In the genomic region with DNA sequence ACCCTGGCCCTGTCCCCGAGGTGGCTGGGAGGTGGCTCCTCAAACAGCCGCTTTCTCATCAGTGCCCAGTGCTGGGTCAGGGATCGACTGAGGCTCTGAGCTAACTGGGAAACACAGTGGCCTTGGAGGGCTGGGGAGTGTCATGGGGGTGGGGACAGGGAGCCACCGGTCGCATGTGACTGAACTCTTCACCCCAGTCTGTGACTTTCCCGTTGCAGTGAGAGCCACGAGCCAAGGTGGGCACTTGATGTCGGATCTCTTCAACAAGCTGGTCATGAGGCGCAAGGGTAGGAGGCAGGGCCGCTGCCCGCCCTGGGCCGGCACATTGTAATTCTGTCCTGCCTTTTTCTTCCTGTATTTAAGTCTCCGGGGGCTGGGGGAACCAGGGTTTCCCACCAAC, we compare ENCODE assay signal across 8 cellular contexts. TPM values are rescaled to one million over a fixed set of nuclear protein-coding genes. Genes with fewer than 3 reads are reported as not detected.
DNase-seq lines count a peak whose midpoint lies in the region; ATAC-seq, FAIRE-seq and TF ChIP-seq lines count a peak whose summit lies in the region.
"Not testable (repeated sequence)": the region's sequence is repeated elsewhere in the genome, so short reads cannot be mapped to it uniquely, and the experiment has no call there.

No MANE protein-coding gene starts in this region.

- CTCF ChIA-PET in K562 (lab: Yijun Ruan, JAX; ENCODE audit: low intra/inter-chr PET ratio) = not testable (repeated sequence)

- not testable (repeated sequence) for H2AFZ ChIP-seq in K562 (ENCODE audit: low read depth, low read length)

- not testable (repeated sequence) for H3K9ac ChIP-seq in K562 (ENCODE audit: insufficient read depth in 1 of 2, low read depth in 2 of 2, low read length in 2 of 2); skeletal muscle tissue (ENCODE audit: low read depth in 1 of 3, low read length in 3 of 3)

- not testable (repeated sequence) for TF ChIP-seq POLR2A in K562 (conservative IDR thresholded peaks at IDR 0.05); testis (IDR thresholded peaks at IDR 0.05)

- ATAC-seq in K562, right cardiac atrium, left lobe of liver: not testable (repeated sequence)

- not testable (repeated sequence) for H3K9me1 ChIP-seq in K562 (ENCODE audit: control insufficient read depth, insufficient read depth, low read length)

- not testable (repeated sequence) for H3K79me2 ChIP-seq in K562 (ENCODE audit: control insufficient read depth, insufficient read depth, low read length)

- POLR2A ChIA-PET in K562 (lab: Yijun Ruan, JAX) = not testable (repeated sequence)

- H3K4me3 Mint-ChIP-seq in activated CD4-positive, alpha-beta T cell treated with anti-CD3 and anti-CD28 coated beads, Interleukin-2, amount 10 ng/mL, durations not matched to agents 24 days and 14 days = not testable (repeated sequence)

- not testable (repeated sequence) for TF ChIP-seq EP300 in K562 (IDR thresholded peaks at IDR 0.05; ENCODE audit: low read length)

- DNase-seq in H4 (ENCODE audit: low spot score) = peak; percentile 0
- peak; percentile 62 for DNase-seq in activated CD4-positive, alpha-beta T cell treated with anti-CD3 and anti-CD28 coated beads, Interleukin-2, amount 10 ng/mL, durations not matched to agents 24 days and 14 days
- not testable (repeated sequence) for DNase-seq in K562 (ENCODE audit: extremely low read depth in 1 of 4, low spot score in 3 of 4)
- peak; percentile 11 to 62 (median 57) for DNase-seq in right cardiac atrium
- peak; percentile 43 for DNase-seq in left lobe of liver (ENCODE audit: low spot score)
- peak; percentile 75 for DNase-seq in posterior vena cava (ENCODE audit: low spot score)
- DNase-seq in testis = peak; percentile 31

- H3K27ac ChIP-seq in K562 (ENCODE audit: extremely low read depth, low read depth, low read length); right cardiac atrium (ENCODE audit: low read length); testis: not testable (repeated sequence)
- peak overlapping the region; percentile 25 for H3K27ac ChIP-seq in skeletal muscle tissue (ENCODE audit: low read depth, low read length)

- not testable (repeated sequence) for H3K27me3 ChIP-seq in K562 (ENCODE audit: control insufficient read depth in 2 of 2, insufficient read depth in 2 of 2, low read length in 2 of 2); right cardiac atrium (ENCODE audit: control insufficient read depth, insufficient read depth); skeletal muscle tissue (ENCODE audit: control insufficient read depth in 3 of 3, insufficient read depth in 3 of 3, low read length in 3 of 3); testis

- not testable (repeated sequence) for H4K20me1 ChIP-seq in K562 (replicated peaks; ENCODE audit: control insufficient read depth, insufficient read depth, low read length)

- H3K36me3 ChIP-seq in K562 (ENCODE audit: control insufficient read depth, insufficient read depth, low read length); skeletal muscle tissue (ENCODE audit: control insufficient read depth in 3 of 3, insufficient read depth in 3 of 3, low read length in 3 of 3); testis (ENCODE audit: low read depth, missing control alignments): not testable (repeated sequence)

- TF ChIP-seq RAD21 in K562 (CRISPR knock-in tag; conservative IDR thresholded peaks at IDR 0.05 in 1 of 2, IDR thresholded peaks at IDR 0.05 in 1 of 2) = not testable (repeated sequence)

- not testable (repeated sequence) for H3K4me1 ChIP-seq in K562 (replicated peaks in 1 of 2; ENCODE audit: control insufficient read depth in 2 of 2, insufficient read depth in 2 of 2, low read length in 2 of 2); right cardiac atrium (ENCODE audit: control insufficient read depth, insufficient read depth, low read length); skeletal muscle tissue (ENCODE audit: control insufficient read depth in 3 of 3, insufficient read depth in 3 of 3, low read length in 3 of 3); testis

- not testable (repeated sequence) for H3K4me3 ChIP-seq in K562; right cardiac atrium (ENCODE audit: low read length); skeletal muscle tissue (ENCODE audit: low read length in 3 of 3); testis

- H3K9me3 ChIP-seq in K562 (replicated peaks; ENCODE audit: control insufficient read depth, insufficient read depth, low read depth, low read length); right cardiac atrium (ENCODE audit: control insufficient read depth, low read length); skeletal muscle tissue (ENCODE audit: control insufficient read depth in 3 of 3, low read length in 3 of 3); testis: not testable (repeated sequence)

- not testable (repeated sequence) for H3K27me3 Mint-ChIP-seq in activated CD4-positive, alpha-beta T cell treated with anti-CD3 and anti-CD28 coated beads, Interleukin-2, amount 10 ng/mL, durations not matched to agents 24 days and 14 days

- not testable (repeated sequence) for H3K9me3 Mint-ChIP-seq in activated CD4-positive, alpha-beta T cell treated with anti-CD3 and anti-CD28 coated beads, Interleukin-2, amount 10 ng/mL, durations not matched to agents 24 days and 14 days

- TF ChIP-seq CTCF in K562 (IDR thresholded peaks at IDR 0.05 in 2 of 3, conservative IDR thresholded peaks at IDR 0.05 in 1 of 3; ENCODE audit: insufficient read depth in 2 of 3, low read depth in 1 of 3, low read length in 3 of 3); testis (IDR thresholded peaks at IDR 0.05): not testable (repeated sequence)

- in situ Hi-C loops in K562 (cut with MboI) = not testable (repeated sequence)

- intact Hi-C loops in activated CD4-positive, alpha-beta T cell treated with anti-CD3 and anti-CD28 coated beads, Interleukin-2, amount 10 ng/mL, durations not matched to agents 24 days and 14 days (cut with micrococcal nuclease); K562 (cut with micrococcal nuclease); right cardiac atrium (cut with DNase I); posterior vena cava (cut with DNase I); testis (cut with DNase I; ENCODE audit: low total_unique reads): not testable (repeated sequence)

- not testable (repeated sequence) for H3K4me2 ChIP-seq in K562 (ENCODE audit: insufficient read depth, low read length)

- WGBS in K562 (ENCODE audit: insufficient coverage, low coverage, missing lambda C conversion rate) = 96% methylated on average over 3 of the region's 13 CpGs
- 72% methylated on average over 12 of the region's 13 CpGs for WGBS in right cardiac atrium
- 67 to 100% methylated on average over 2 to 7 of the region's 13 CpGs for WGBS in testis, 2 donors

- not testable (repeated sequence) for H3K27ac Mint-ChIP-seq in activated CD4-positive, alpha-beta T cell treated with anti-CD3 and anti-CD28 coated beads, Interleukin-2, amount 10 ng/mL, durations not matched to agents 24 days and 14 days

- not testable (repeated sequence) for FAIRE-seq in K562 (lab: Jason Lieb, UNC)

- not testable (repeated sequence) for H3K4me1 Mint-ChIP-seq in activated CD4-positive, alpha-beta T cell treated with anti-CD3 and anti-CD28 coated beads, Interleukin-2, amount 10 ng/mL, durations not matched to agents 24 days and 14 days

- not testable (repeated sequence) for H3K36me3 Mint-ChIP-seq in activated CD4-positive, alpha-beta T cell treated with anti-CD3 and anti-CD28 coated beads, Interleukin-2, amount 10 ng/mL, durations not matched to agents 24 days and 14 days (ENCODE audit: low read depth)

- BruUV-seq in K562 (replicated peaks; lab: Mats Ljungman, UMichigan) = not testable (repeated sequence)

TF ChIP-seq in K562, 482 proteins besides CTCF, POLR2A, EP300 and RAD21:
- TF ChIP-seq POLR2G (IDR thresholded peaks at IDR 0.05; ENCODE audit: low read depth, low read length) = 0 out of 2 replicates have a peak, but pooled peaks have one; percentile 18

RNA-seq across cellular contexts. Expression of gene RABL2A, which starts 28.9 kb away (rescaled TPM):
- total RNA-seq in H4 (2014; rRNA removed; shearing (Covaris generic)) = 4.5 and 6.4 TPM in 2 replicates
- total RNA-seq in activated CD4-positive, alpha-beta T cell treated with anti-CD3 and anti-CD28 coated beads, Interleukin-2, amount 10 ng/mL, durations not matched to agents 24 days and 14 days = 21.6 and 23.5 TPM in 2 replicates
- 27.6 and 50.6 TPM in 2 replicates for total RNA-seq in K562 (2011; cell fraction: chromatin; rRNA removed; ENCODE audit: low replicate concordance)
- total RNA-seq in K562 (2011; cell fraction: nucleolus; rRNA removed) = 20.1 and 30.2 TPM in 2 replicates
- 34.0 and 48.6 TPM in 2 replicates for total RNA-seq in K562 (2011; cell fraction: nucleoplasm; rRNA removed)
- 2.2 and 3.5 TPM in 2 replicates for total RNA-seq in K562 (2014; rRNA removed)
- 2.1 and 3.2 TPM in 2 replicates for total RNA-seq in K562 (2014; rRNA removed; fragmentation: Illumina TruSeq; extraction: Trizol)
- total RNA-seq in K562 (2015; rRNA removed; fragmentation: Illumina TruSeq; extraction: Trizol) = 3.4 and 4.8 TPM in 2 replicates
- 3.2 and 4.2 TPM in 2 replicates for total RNA-seq in K562 (2021)
- 5.3 and 5.8 TPM in 2 replicates for polyA plus RNA-seq in K562 (2011; rRNA removed)
- 4.7 and 5.1 TPM in 2 replicates for polyA plus RNA-seq in K562 (2011; cell fraction: cytosol; rRNA removed)
- polyA plus RNA-seq in K562 (2011; cell fraction: nucleus; rRNA removed) = 21.7 and 27.2 TPM in 2 replicates
- 3.2 and 6.6 TPM in 2 replicates for polyA plus RNA-seq in K562 (2012)
- 2.8 and 4.7 TPM in 2 replicates for polyA plus RNA-seq in K562 (2014; fragmentation: Illumina TruSeq; extraction: Trizol)
- under 1 TPM; 0.27 to 0.34 TPM for polyA plus RNA-seq in K562 (2014; fragmentation: Nextera tagmentation; extraction: Ambion mirVana)
- 3.0 and 5.1 TPM in 2 replicates for polyA plus RNA-seq in K562 (2014; rRNA removed)
- polyA minus RNA-seq in K562 (2011; rRNA and poly(A)+ RNA removed) = 7.4 and 9.2 TPM in 2 replicates
- 1.3 TPM in 1 of 2 replicates, not detected in the other for polyA minus RNA-seq in K562 (2011; cell fraction: cytosol; rRNA and poly(A)+ RNA removed)
- 10.0 and 11.8 TPM in 2 replicates for polyA minus RNA-seq in K562 (2011; cell fraction: nucleus; rRNA and poly(A)+ RNA removed)
- total RNA-seq in right cardiac atrium = 10 to 100 TPM in 3 of 4 donors, 1 to 10 TPM in 1; 8.6 to 11.8 (median 10.6) TPM
- polyA plus RNA-seq in right cardiac atrium = 8.5 TPM
- total RNA-seq in left lobe of liver = 7.8 TPM
- total RNA-seq in posterior vena cava = 10 to 100 TPM; 10.8 to 15.3 TPM
- 8.9 TPM for total RNA-seq in skeletal muscle tissue
- total RNA-seq in testis = 10 to 100 TPM; 31.9 to 41.7 TPM
- polyA plus RNA-seq in testis (ENCODE audit: insufficient read depth, low read depth, low replicate concordance) = 36.3 TPM
